1 cellular context compared by ENCODE assay signal in genomic region chr2:177577075-177577474, GRCh38.
TF ChIP-seq lines count a peak whose summit lies in the region.

No MANE protein-coding gene starts in this region.

TF ChIP-seq in HepG2, 621 proteins besides CTCF, POLR2A, EP300 and RAD21 (continued from another document):
- TF ChIP-seq KLF11 (CRISPR knock-in tag; IDR thresholded peaks at IDR 0.05): no peak
